Comparison of ENCODE assay signal across 10 cellular contexts in the genomic region with DNA sequence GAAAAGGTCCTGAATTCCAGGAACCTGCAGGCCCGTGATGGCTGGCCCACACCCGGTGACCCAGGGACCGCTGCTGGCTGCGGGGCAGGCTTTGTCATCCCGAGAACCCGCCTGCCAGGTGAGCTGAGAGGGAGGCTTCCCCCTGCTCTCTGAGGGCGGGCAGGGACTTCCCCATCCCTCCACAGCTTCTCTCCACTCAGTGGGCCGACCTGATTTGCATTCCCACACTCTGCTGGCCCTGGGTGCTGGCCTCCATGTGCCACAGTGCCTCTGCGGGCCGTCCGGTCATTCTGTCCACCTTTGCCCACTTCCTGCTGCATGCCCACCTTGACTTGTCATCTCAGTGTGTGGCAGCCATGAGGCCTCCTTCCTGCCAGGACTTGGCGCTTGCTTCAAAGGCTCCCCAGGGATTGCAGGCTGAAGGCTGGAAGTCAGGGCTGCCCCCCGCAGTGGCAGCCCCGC. TPM values are rescaled to one million over a fixed set of nuclear protein-coding genes. Genes with fewer than 3 reads are reported as not detected.
DNase-seq lines count a peak whose midpoint lies in the region; ATAC-seq and TF ChIP-seq lines count a peak whose summit lies in the region.
"Had no signal": no experiment of that assay in that cellular context is flagged by ENCODE, and none has a peak within 500 bp of the region (broad histone marks: within the 10 kb centered on the region; RNA-seq: fewer than 3 reads in every experiment).

No MANE protein-coding gene starts in this region.

- peak overlapping the region; percentile 85 for H3K4me2 ChIP-seq in OCI-LY3 (ENCODE audit: low read length)

- H3K27ac Mint-ChIP-seq in stimulated activated naive B cell treated with anti-CD40 and anti-IgM and Interleukin-4, amounts not matched to agents 10 μg/mL and 1 μg/mL and 100 μg/mL, for 72 hours: peak overlapping the region; percentile 85
- no peak overlapping the region for H3K27ac Mint-ChIP-seq in CD4-positive, alpha-beta T cell
- H3K27ac Mint-ChIP-seq: CD4-positive, CD25-positive, alpha-beta regulatory T cell had no signal

- H3K4me3 ChIP-seq in OCI-LY3 (ENCODE audit: low read length): peak overlapping the region; percentile 68

- H3K27me3 ChIP-seq in OCI-LY3 (ENCODE audit: low read depth, low read length): no peaks in the 10 kb centered on the region
- H3K27me3 ChIP-seq in CD4-positive, alpha-beta T cell (ENCODE audit: control insufficient read depth, insufficient read depth, low read length): no peaks in the 10 kb centered on the region

- POLR2A ChIA-PET in CD4-positive, alpha-beta T cell (lab: Charles Lee): no interaction called here

- no peaks in the 10 kb centered on the region for H3K36me3 ChIP-seq in OCI-LY3 (replicated peaks; ENCODE audit: low read depth, low read length)
- H3K36me3 ChIP-seq: neutrophil had no signal

- peaks cover 34% of the 10 kb centered on the region for H3K4me1 ChIP-seq in OCI-LY3 (ENCODE audit: low read length)

- peak; percentile 92 for ATAC-seq in HG02623 (IDR thresholded peaks at IDR 0.05; ENCODE audit: unreplicated experiment)
- peak; percentile 95 to 99 for ATAC-seq in stimulated activated naive B cell treated with anti-CD40 and anti-IgM and Interleukin-4, amounts not matched to agents 10 μg/mL and 1 μg/mL and 100 μg/mL, for 72 hours (replicated peaks)
- ATAC-seq in CD4-positive, alpha-beta T cell (ENCODE audit: poor library complexity): no peak

- H3K9ac ChIP-seq in OCI-LY3 (ENCODE audit: low read length): 0 out of 2 replicates have a peak overlapping the region, but pooled peaks have one; percentile 18

- H3K27ac ChIP-seq in OCI-LY3 (ENCODE audit: low read length): peak overlapping the region; percentile 32; the same call in 1 of the 2 replicates
- H3K27ac ChIP-seq in CD4-positive, alpha-beta T cell (ENCODE audit: low read depth, low read length): no peak overlapping the region
- H3K27ac ChIP-seq: neutrophil had no signal

- H3K27me3 Mint-ChIP-seq in stimulated activated naive B cell treated with anti-CD40 and anti-IgM and Interleukin-4, amounts not matched to agents 10 μg/mL and 1 μg/mL and 100 μg/mL, for 72 hours: peaks cover 0 to 12% of the 10 kb centered on the region in 2 donors
- H3K27me3 Mint-ChIP-seq in CD4-positive, alpha-beta T cell: no peaks in the 10 kb centered on the region

- H3K4me3 Mint-ChIP-seq in stimulated activated naive B cell treated with anti-CD40 and anti-IgM and Interleukin-4, amounts not matched to agents 10 μg/mL and 1 μg/mL and 100 μg/mL, for 72 hours: peak overlapping the region in 1 of 2 donors; percentile 46
- H3K4me3 Mint-ChIP-seq in CD4-positive, alpha-beta T cell: no peak overlapping the region
- H3K4me3 Mint-ChIP-seq: CD4-positive, CD25-positive, alpha-beta regulatory T cell had no signal

- intact Hi-C loops in CD4-positive, alpha-beta T cell (cut with DNase I, micrococcal nuclease): no loop called here

- peaks cover 11% of the 10 kb centered on the region; the same call in 1 of the 2 replicates for H3K79me2 ChIP-seq in OCI-LY3 (ENCODE audit: low read length)

- no peaks in the 10 kb centered on the region for H3K36me3 Mint-ChIP-seq in stimulated activated naive B cell treated with anti-CD40 and anti-IgM and Interleukin-4, amounts not matched to agents 10 μg/mL and 1 μg/mL and 100 μg/mL, for 72 hours
- H3K36me3 Mint-ChIP-seq in CD4-positive, alpha-beta T cell (ENCODE audit: low read depth): no peaks in the 10 kb centered on the region
- H3K36me3 Mint-ChIP-seq: CD4-positive, CD25-positive, alpha-beta regulatory T cell had no signal

- peaks cover 20 to 28% of the 10 kb centered on the region in 2 donors for H3K4me1 Mint-ChIP-seq in stimulated activated naive B cell treated with anti-CD40 and anti-IgM and Interleukin-4, amounts not matched to agents 10 μg/mL and 1 μg/mL and 100 μg/mL, for 72 hours
- no peaks in the 10 kb centered on the region for H3K4me1 Mint-ChIP-seq in CD4-positive, alpha-beta T cell (ENCODE audit: low read depth)

- CTCF ChIA-PET in CD4-positive, alpha-beta T cell (lab: Charles Lee): no interaction called here

- H3K9me3 ChIP-seq in OCI-LY3 (ENCODE audit: insufficient read depth, low read length): no peaks in the 10 kb centered on the region
- H3K9me3 ChIP-seq in CD4-positive, alpha-beta T cell (ENCODE audit: control insufficient read depth, low read length): no peaks in the 10 kb centered on the region
- H3K9me3 ChIP-seq: neutrophil had no signal

- H2AFZ ChIP-seq in OCI-LY3 (ENCODE audit: low read depth, low read length): no peak overlapping the region

- DNase-seq in activated CD8-positive, alpha-beta memory T cell treated with anti-CD3 and anti-CD28 coated beads, Interleukin-2, amount 50 U/mL, for 48 hours: peak; percentile 63
- no peak for DNase-seq in activated CD8-positive, alpha-beta memory T cell treated with anti-CD3 and anti-CD28 coated beads for 24 hours
- peak; percentile 75 for DNase-seq in stimulated activated naive B cell treated with anti-CD40 and anti-IgM and Interleukin-4, amounts not matched to agents 10 μg/mL and 1 μg/mL and 100 μg/mL, for 72 hours
- DNase-seq in COLO668 (lab: John Stamatoyannopoulos, UW; ENCODE audit: unreplicated experiment) (no peak), NCI-H524 (lab: John Stamatoyannopoulos, UW) (no peak)
- no peak for DNase-seq in CD4-positive, alpha-beta T cell

- no peaks in the 10 kb centered on the region for H3K9me3 Mint-ChIP-seq in stimulated activated naive B cell treated with anti-CD40 and anti-IgM and Interleukin-4, amounts not matched to agents 10 μg/mL and 1 μg/mL and 100 μg/mL, for 72 hours
- H3K9me3 Mint-ChIP-seq in CD4-positive, alpha-beta T cell: no peaks in the 10 kb centered on the region
- H3K9me3 Mint-ChIP-seq: CD4-positive, CD25-positive, alpha-beta regulatory T cell had no signal

- no peaks in the 10 kb centered on the region for H4K20me1 ChIP-seq in OCI-LY3 (ENCODE audit: insufficient read depth, low read length)

- TF ChIP-seq CTCF in OCI-LY3 (IDR thresholded peaks at IDR 0.05; ENCODE audit: low read depth, low read length): no peak
- no peak for TF ChIP-seq CTCF in CD4-positive, alpha-beta T cell (IDR thresholded peaks at IDR 0.05)

RNA-seq across cellular contexts. Expression of gene PALD1, which starts 35.3 kb away (rescaled TPM):
- under 1 TPM; 0.36 to 0.44 TPM for total RNA-seq in CD4-positive, alpha-beta T cell
- total RNA-seq: CD4-positive, CD25-positive, alpha-beta regulatory T cell had no signal

Comparison
In these comparisons a context has a peak if more than half of its experiments do, and no peak if none do; other contexts are left out.
1. DNase-seq: peak in activated CD8-positive, alpha-beta memory T cell treated with anti-CD3 and anti-CD28 coated beads, Interleukin-2, amount 50 U/mL, for 48 hours (single experiment) and stimulated activated naive B cell treated with anti-CD40 and anti-IgM and Interleukin-4, amounts not matched to agents 10 μg/mL and 1 μg/mL and 100 μg/mL, for 72 hours (single experiment); none in activated CD8-positive, alpha-beta memory T cell treated with anti-CD3 and anti-CD28 coated beads for 24 hours (single experiment), COLO668 (single experiment), NCI-H524 (0 of 2) and CD4-positive, alpha-beta T cell (0 of 10).